In the genomic region with DNA sequence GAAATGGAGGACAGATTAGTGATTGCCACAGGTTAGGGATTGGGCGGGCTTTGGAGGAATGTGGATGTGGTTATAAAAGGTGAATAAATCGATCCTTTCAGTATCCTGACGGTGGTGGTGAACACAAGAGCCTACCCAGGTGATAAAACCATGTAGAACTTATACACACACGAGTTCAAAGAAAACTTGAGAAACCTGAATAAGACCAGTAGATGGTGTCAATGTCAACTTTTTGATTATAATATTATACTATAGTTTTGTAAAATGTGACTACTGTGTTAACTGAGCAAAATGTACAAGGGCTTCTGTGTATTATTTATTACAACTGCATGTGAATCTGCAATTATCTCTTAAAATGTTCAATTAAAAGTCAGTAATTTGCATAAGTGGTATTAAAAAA, we compare ENCODE assay signal across 12 cellular contexts.
"Had no signal": no experiment of that assay in that cellular context is flagged by ENCODE, and none has a peak within 500 bp of the region (broad histone marks: within the 10 kb centered on the region; RNA-seq: fewer than 3 reads in every experiment).

No MANE protein-coding gene starts in this region.

- ATAC-seq: right cardiac atrium had no signal

- H3K4me3 ChIP-seq: thyroid gland, uterus had no signal

- DNase-seq: activated B cell treated with CpG ODN at 0.5 μM for 24 hours; activated CD4-positive, alpha-beta T cell treated with anti-CD3 and anti-CD28 coated beads, Interleukin-2, amount 10 ng/mL, durations not matched to agents 7 days and 5 days; activated effector memory CD4-positive, alpha-beta T cell treated with anti-CD3 and anti-CD28 coated beads, Interleukin-2, amount 50 U/mL, for 16 hours; activated T-cell treated with anti-CD3 and anti-CD28 coated beads, Interleukin-2, amount 50 U/mL, for 1 hour; cerebellar nuclear complex; dermis blood vessel endothelial cell; endodermal cell; naive B cell; right cardiac atrium; small intestine; thyroid gland; uterus had no signal
